ENCODE assay signal across 8 cellular contexts in genomic region chr18:49813071-49813320, GRCh38. TPM values are rescaled to one million over a fixed set of nuclear protein-coding genes. Genes with fewer than 3 reads are reported as not detected.
DNase-seq lines count a peak whose midpoint lies in the region; ATAC-seq and TF ChIP-seq lines count a peak whose summit lies in the region.

No MANE protein-coding gene starts in this region.

- H3K4me3 Mint-ChIP-seq in immature natural killer cell = peak overlapping the region; percentile 97 to 100 (median 98)
- H3K4me3 Mint-ChIP-seq in stimulated activated memory B cell treated with anti-CD40 and anti-IgM and Interleukin-4, amounts not matched to agents 10 μg/mL and 1 μg/mL and 100 μg/mL, for 72 hours = peak overlapping the region; percentile 88

- peaks cover 5 to 14% (median 9%) of the 10 kb centered on the region in 6 donors for H3K9me3 Mint-ChIP-seq in immature natural killer cell
- peaks cover 5% of the 10 kb centered on the region for H3K9me3 Mint-ChIP-seq in stimulated activated memory B cell treated with anti-CD40 and anti-IgM and Interleukin-4, amounts not matched to agents 10 μg/mL and 1 μg/mL and 100 μg/mL, for 72 hours

- no peaks in the 10 kb centered on the region for H3K27me3 ChIP-seq in breast epithelium

- peaks cover 0 to 9% of the 10 kb centered on the region in 2 donors for H3K4me1 ChIP-seq in breast epithelium

- peaks cover 0 to 17% (median 7%) of the 10 kb centered on the region in 3 donors for H3K27me3 Mint-ChIP-seq in immature natural killer cell (ENCODE audit: low read depth in 3 of 3)
- no peaks in the 10 kb centered on the region for H3K27me3 Mint-ChIP-seq in stimulated activated memory B cell treated with anti-CD40 and anti-IgM and Interleukin-4, amounts not matched to agents 10 μg/mL and 1 μg/mL and 100 μg/mL, for 72 hours

- peak overlapping the region; percentile 74 to 86 (median 80) for H3K4me3 ChIP-seq in breast epithelium

- H3K4me1 Mint-ChIP-seq in immature natural killer cell = peaks cover 74 to 92% of the 10 kb centered on the region in 2 donors
- peaks cover 24% of the 10 kb centered on the region for H3K4me1 Mint-ChIP-seq in stimulated activated memory B cell treated with anti-CD40 and anti-IgM and Interleukin-4, amounts not matched to agents 10 μg/mL and 1 μg/mL and 100 μg/mL, for 72 hours

- intact Hi-C loops in breast epithelium (cut with DNase I; ENCODE audit: low total_unique reads) = no loop called here

- TF ChIP-seq POLR2A in breast epithelium (IDR thresholded peaks at IDR 0.05) = no peak

- TF ChIP-seq CTCF in AG09319 (IDR thresholded peaks at IDR 0.05; ENCODE audit: low read depth, low read length) (no peak), breast epithelium (IDR thresholded peaks at IDR 0.05) (no peak)

- H3K9me3 ChIP-seq in breast epithelium = no peaks in the 10 kb centered on the region

- H3K36me3 Mint-ChIP-seq in immature natural killer cell = peaks cover 13 to 26% (median 23%) of the 10 kb centered on the region in 3 donors
- H3K36me3 Mint-ChIP-seq in stimulated activated memory B cell treated with anti-CD40 and anti-IgM and Interleukin-4, amounts not matched to agents 10 μg/mL and 1 μg/mL and 100 μg/mL, for 72 hours = peaks cover 25% of the 10 kb centered on the region

- H3K27ac ChIP-seq in breast epithelium = peak overlapping the region; percentile 98

- peak; percentile 27 for ATAC-seq in GM18498 (IDR thresholded peaks at IDR 0.05; ENCODE audit: unreplicated experiment)
- peak; percentile 29 for ATAC-seq in HG02938 (IDR thresholded peaks at IDR 0.05; ENCODE audit: unreplicated experiment)
- ATAC-seq in stimulated activated memory B cell treated with anti-CD40 and anti-IgM and Interleukin-4, amounts not matched to agents 10 μg/mL and 1 μg/mL and 100 μg/mL, for 72 hours = peak; percentile 25

- H3K27ac Mint-ChIP-seq in immature natural killer cell = peak overlapping the region; percentile 89 to 99 (median 95)
- H3K27ac Mint-ChIP-seq in stimulated activated memory B cell treated with anti-CD40 and anti-IgM and Interleukin-4, amounts not matched to agents 10 μg/mL and 1 μg/mL and 100 μg/mL, for 72 hours = peak overlapping the region; percentile 89

- peak; percentile 0 for DNase-seq in AG09319 (ENCODE audit: extremely low read depth, low read depth)
- DNase-seq in NCI-H748 (lab: John Stamatoyannopoulos, UW; ENCODE audit: unreplicated experiment) = peak; percentile 68
- peak in 1 of 2 donors; percentile 26 for DNase-seq in breast epithelium (ENCODE audit: low spot score in 2 of 2)
- no peak for DNase-seq in immature natural killer cell
- no peak for DNase-seq in cortex of kidney (lab: John Stamatoyannopoulos, UW)

- no peaks in the 10 kb centered on the region for H3K36me3 ChIP-seq in breast epithelium

RNA-seq across cellular contexts. Expression of gene ACAA2, which starts 0.3 kb away (rescaled TPM):
- total RNA-seq in breast epithelium = 10 to 100 TPM; 67.9 to 99.5 (median 70.5) TPM
- polyA plus RNA-seq in immature natural killer cell = 100 to 1,000 TPM; 181 to 426 (median 203) TPM

Comparison
In these comparisons a context has a peak if more than half of its experiments do, and no peak if none do; other contexts are left out.
1. DNase-seq: peak in AG09319 (single experiment) and NCI-H748 (single experiment); none in immature natural killer cell (0 of 3) and cortex of kidney (single experiment).
2. Peak in every context shown above with its lines, with median percentiles within 50 percentile points of each other: ATAC-seq.